Comparison of ENCODE assay signal across 21 cellular contexts in genomic region chr1:161350666-161351065, GRCh38. TPM values are rescaled to one million over a fixed set of nuclear protein-coding genes. Genes with fewer than 3 reads are reported as not detected.
DNase-seq lines count a peak whose midpoint lies in the region; ATAC-seq, FAIRE-seq and TF ChIP-seq lines count a peak whose summit lies in the region.
"Had no signal": no experiment of that assay in that cellular context is flagged by ENCODE, and none has a peak within 500 bp of the region (broad histone marks: within the 10 kb centered on the region; RNA-seq: fewer than 3 reads in every experiment).

No MANE protein-coding gene starts in this region.

- H3K4me3 ChIP-seq in endodermal cell (ENCODE audit: low read length) (no peak overlapping the region), suprapubic skin (no peak overlapping the region)
- H3K4me3 ChIP-seq: GM23338, SJSA1 had no signal

- TF ChIP-seq POLR2A in suprapubic skin (IDR thresholded peaks at IDR 0.05) = no peak

- FAIRE-seq in D721Med (lab: Jason Lieb, UNC) = peak; percentile 80
- FAIRE-seq: GM12892, HTR-8/SVneo had no signal

- no peaks in the 10 kb centered on the region for H3K27me3 ChIP-seq in endodermal cell (ENCODE audit: control insufficient read depth, insufficient read depth, low read length, poor library complexity, severe bottlenecking)
- no peaks in the 10 kb centered on the region for H3K27me3 ChIP-seq in suprapubic skin
- H3K27me3 ChIP-seq: SJSA1 had no signal

- H3K4me1 Mint-ChIP-seq in endodermal cell = no peaks in the 10 kb centered on the region
- peaks cover 3 to 8% (median 5%) of the 10 kb centered on the region in 4 donors for H3K4me1 Mint-ChIP-seq in naive thymus-derived CD8-positive, alpha-beta T cell
- H3K4me1 Mint-ChIP-seq: GM23338 had no signal

- H3K9ac ChIP-seq in endodermal cell (ENCODE audit: extremely low read depth, low read length, poor library complexity, severe bottlenecking) = no peak overlapping the region

- peak overlapping the region; percentile 65 for H3K27ac Mint-ChIP-seq in endodermal cell
- H3K27ac Mint-ChIP-seq in naive thymus-derived CD8-positive, alpha-beta T cell = peak overlapping the region in 1 of 10 donors; percentile 4
- H3K27ac Mint-ChIP-seq: GM23338 had no signal

- no peaks in the 10 kb centered on the region for H3K27me3 Mint-ChIP-seq in endodermal cell (ENCODE audit: insufficient read depth)
- no peaks in the 10 kb centered on the region for H3K27me3 Mint-ChIP-seq in naive thymus-derived CD8-positive, alpha-beta T cell

- no peak overlapping the region for H3K4me3 Mint-ChIP-seq in endodermal cell
- H3K4me3 Mint-ChIP-seq in naive thymus-derived CD8-positive, alpha-beta T cell = no peak overlapping the region
- H3K4me3 Mint-ChIP-seq: GM23338 had no signal

- TF ChIP-seq CTCF in D721Med (IDR thresholded peaks at IDR 0.05; ENCODE audit: insufficient read depth, missing control alignments) (no peak), endodermal cell (conservative IDR thresholded peaks at IDR 0.05) (no peak), suprapubic skin (IDR thresholded peaks at IDR 0.05) (no peak)

- no peak for TF ChIP-seq EP300 in suprapubic skin (IDR thresholded peaks at IDR 0.05)

- DNase-seq in NCI-H82 (lab: John Stamatoyannopoulos, UW) (peak; percentile 40), NCI-H82 treated with DMSO at 0.1 percent for 48 hours (lab: John Stamatoyannopoulos, UW; ENCODE audit: unreplicated experiment) (no peak), D721Med (ENCODE audit: insufficient read length, low spot score) (no peak), NOMO-1 treated with dmso at 0.1 percent for 144 hours (lab: John Stamatoyannopoulos, UW; ENCODE audit: unreplicated experiment) (peak; percentile 39), endodermal cell (no peak), suprapubic skin (ENCODE audit: low spot score in 2 of 2) (no peak), kidney glomerular epithelial cell (lab: John Stamatoyannopoulos, UW) (no peak)
- no peak for DNase-seq in naive thymus-derived CD8-positive, alpha-beta T cell
- DNase-seq: 8988T, NCI-H1105 treated with DMSO at 0.1 percent for 48 hours, NCI-H187, NCI-H446, NCI-H748 treated with DMSO at 0.1 percent for 48 hours, RPMI8226 had no signal

- H3K9me3 Mint-ChIP-seq in endodermal cell = no peaks in the 10 kb centered on the region
- H3K9me3 Mint-ChIP-seq in naive thymus-derived CD8-positive, alpha-beta T cell = no peaks in the 10 kb centered on the region
- H3K9me3 Mint-ChIP-seq: GM23338 had no signal

- peaks cover 47% of the 10 kb centered on the region for H3K36me3 ChIP-seq in endodermal cell (ENCODE audit: control insufficient read depth, insufficient read depth, low read length)
- peaks cover 22% of the 10 kb centered on the region for H3K36me3 ChIP-seq in suprapubic skin

- peaks cover 48% of the 10 kb centered on the region for H3K36me3 Mint-ChIP-seq in endodermal cell (ENCODE audit: low read depth)
- H3K36me3 Mint-ChIP-seq in naive thymus-derived CD8-positive, alpha-beta T cell = peaks cover 0 to 48% (median 6%) of the 10 kb centered on the region in 3 donors

- WGBS in endodermal cell (ENCODE audit: insufficient coverage in 1 of 2, insufficient read length in 1 of 2), 2 experiments = 89% methylated on average over 1 of the region's 1 CpG; no CpG with 5 or more reads in 1 of the 2 experiments
- WGBS in suprapubic skin = 83% methylated on average over 1 of the region's 1 CpG

- H3K9me3 ChIP-seq in endodermal cell (ENCODE audit: control insufficient read depth, low read length) (no peaks in the 10 kb centered on the region), suprapubic skin (no peaks in the 10 kb centered on the region)
- H3K9me3 ChIP-seq: SJSA1 had no signal

- no peak overlapping the region for H3K27ac ChIP-seq in endodermal cell (ENCODE audit: low read depth, low read length)
- no peak overlapping the region for H3K27ac ChIP-seq in suprapubic skin
- H3K27ac ChIP-seq: C4-2B, SJSA1 had no signal

- no peak for ATAC-seq in naive thymus-derived CD8-positive, alpha-beta T cell
- ATAC-seq: GM23338 had no signal

- H3K4me1 ChIP-seq in endodermal cell (ENCODE audit: control insufficient read depth, insufficient read depth, low read length) (no peaks in the 10 kb centered on the region), suprapubic skin (no peaks in the 10 kb centered on the region)
- H3K4me1 ChIP-seq: SJSA1 had no signal

- POLR2A ChIA-PET in naive thymus-derived CD8-positive, alpha-beta T cell (lab: Charles Lee) = no interaction called here

RNA-seq across cellular contexts. Expression of gene CFAP126, which starts 17.0 kb away (rescaled TPM):
- total RNA-seq in endodermal cell (1 to 10 TPM in 1 of 2 donors, under 1 TPM in 1; 0.86 to 1.2 TPM), suprapubic skin (not detected)
- 0.32 TPM for polyA plus RNA-seq in endodermal cell (2013, experiment 1 of 2)
- not detected for polyA plus RNA-seq in endodermal cell (2013, experiment 2 of 2)
- total RNA-seq in naive thymus-derived CD8-positive, alpha-beta T cell = not detected
- polyA plus RNA-seq in naive thymus-derived CD8-positive, alpha-beta T cell = not detected
- total RNA-seq: G401; GM23338; SJSA1; T-helper 1 cell treated with Interleukin-12 subunit alpha and Interleukin-12 subunit beta and Interleukin-4 antibody, amounts not matched to agents 30 ng/mL and 1 ng/mL, for 36 hours had no signal
- polyA plus RNA-seq: GM23338 had no signal

RNA-seq across cellular contexts. Expression of gene SDHC, which starts 36.5 kb away (rescaled TPM):
- 100 to 1,000 TPM; 270 to 296 TPM for total RNA-seq in endodermal cell
- 206 TPM for polyA plus RNA-seq in endodermal cell (2013, experiment 1 of 2)
- 181 TPM for polyA plus RNA-seq in endodermal cell (2013, experiment 2 of 2)
- total RNA-seq in suprapubic skin = 10 to 100 TPM; 45.0 to 84.6 (median 60.7) TPM
- total RNA-seq in naive thymus-derived CD8-positive, alpha-beta T cell = 100 to 1,000 TPM; 113 to 127 TPM
- 100 to 1,000 TPM; 212 to 297 (median 217) TPM for polyA plus RNA-seq in naive thymus-derived CD8-positive, alpha-beta T cell

RNA-seq across cellular contexts. Expression of gene MPZ, which starts 40.9 kb away (rescaled TPM):
- 1 to 10 TPM; 1.7 to 3.3 TPM for total RNA-seq in endodermal cell
- 20.3 TPM for polyA plus RNA-seq in endodermal cell (2013, experiment 1 of 2)
- 18.3 TPM for polyA plus RNA-seq in endodermal cell (2013, experiment 2 of 2)
- 1 to 10 TPM; 2.0 to 3.9 (median 2.7) TPM for total RNA-seq in suprapubic skin
- 10 to 100 TPM; 11.9 to 12.2 TPM for total RNA-seq in naive thymus-derived CD8-positive, alpha-beta T cell
- not detected for polyA plus RNA-seq in naive thymus-derived CD8-positive, alpha-beta T cell
- total RNA-seq: G401, SJSA1 had no signal

Comparison
In these comparisons a context has a peak if more than half of its experiments do, and no peak if none do; other contexts are left out.
1. DNase-seq: peak in NCI-H82 (single experiment) and NOMO-1 treated with dmso at 0.1 percent for 144 hours (single experiment); none in NCI-H82 treated with DMSO at 0.1 percent for 48 hours (single experiment), D721Med (single experiment), endodermal cell (single experiment), suprapubic skin (0 of 2), kidney glomerular epithelial cell (single experiment) and naive thymus-derived CD8-positive, alpha-beta T cell (0 of 10).